ENCODE assay signal across 40 cellular contexts in genomic region chr4:186009976-186010375, GRCh38. TPM values are rescaled to one million over a fixed set of nuclear protein-coding genes. Genes with fewer than 3 reads are reported as not detected.
"Had no signal": no experiment of that assay in that cellular context is flagged by ENCODE, and none has a peak within 500 bp of the region (broad histone marks: within the 10 kb centered on the region; RNA-seq: fewer than 3 reads in every experiment).

No MANE protein-coding gene starts in this region.

- FAIRE-seq: astrocyte, bronchial epithelial cell had no signal

- H3K36me3 Mint-ChIP-seq: activated naive CD4-positive, alpha-beta T cell treated with anti-CD3 and anti-CD28 coated beads, Interleukin-2, amount 10 ng/mL, durations not matched to agents 7 days and 5 days; activated naive CD4-positive, alpha-beta T cell treated with anti-CD3 and anti-CD28 coated beads, Interleukin-2, amount 50 U/mL, for 24 hours; activated naive CD4-positive, alpha-beta T cell treated with anti-CD3 and anti-CD28 coated beads, Interleukin-2, amount 50 U/mL, for 72 hours; activated naive CD8-positive, alpha-beta T cell; activated naive CD8-positive, alpha-beta T cell treated with anti-CD3 and anti-CD28 coated beads for 36 hours; activated naive CD8-positive, alpha-beta T cell treated with anti-CD3 and anti-CD28 coated beads, Interleukin-2, amount 10 ng/mL, durations not matched to agents 7 days and 5 days; brain had no signal

- H3K4me1 Mint-ChIP-seq: activated naive CD4-positive, alpha-beta T cell treated with anti-CD3 and anti-CD28 coated beads, Interleukin-2, amount 10 ng/mL, durations not matched to agents 7 days and 5 days; activated naive CD4-positive, alpha-beta T cell treated with anti-CD3 and anti-CD28 coated beads, Interleukin-2, amount 50 U/mL, for 24 hours; activated naive CD8-positive, alpha-beta T cell treated with anti-CD3 and anti-CD28 coated beads for 36 hours; activated naive CD8-positive, alpha-beta T cell treated with anti-CD3 and anti-CD28 coated beads, Interleukin-2, amount 10 ng/mL, durations not matched to agents 7 days and 5 days; activated naive CD8-positive, alpha-beta T cell treated with anti-CD3 and anti-CD28 coated beads, Interleukin-2, amount 50 U/mL, for 24 hours; activated T-helper 17 cell treated with anti-CD3 and anti-CD28 coated beads, Interleukin-2, amount 50 U/mL, for 72 hours; brain; central memory CD8-positive, alpha-beta T cell had no signal

- H3K27ac ChIP-seq: adrenal gland, ascending aorta, body of pancreas, brain microvascular endothelial cell, breast epithelium, cardiac muscle cell had no signal

- H3K27me3 Mint-ChIP-seq: activated naive CD4-positive, alpha-beta T cell treated with anti-CD3 and anti-CD28 coated beads, Interleukin-2, amount 10 ng/mL, durations not matched to agents 7 days and 5 days; activated naive CD8-positive, alpha-beta T cell treated with anti-CD3 and anti-CD28 coated beads, Interleukin-2, amount 10 ng/mL, durations not matched to agents 7 days and 5 days had no signal

- H3K9me3 ChIP-seq: adrenal gland, ascending aorta, body of pancreas, breast epithelium had no signal

- H3K9me3 Mint-ChIP-seq: activated naive CD4-positive, alpha-beta T cell treated with anti-CD3 and anti-CD28 coated beads for 36 hours; activated naive CD4-positive, alpha-beta T cell treated with anti-CD3 and anti-CD28 coated beads, Interleukin-2, amount 10 ng/mL, durations not matched to agents 7 days and 5 days; activated naive CD4-positive, alpha-beta T cell treated with anti-CD3 and anti-CD28 coated beads, Interleukin-2, amount 50 U/mL, for 24 hours; activated naive CD4-positive, alpha-beta T cell treated with anti-CD3 and anti-CD28 coated beads, Interleukin-2, amount 50 U/mL, for 72 hours; activated naive CD8-positive, alpha-beta T cell treated with anti-CD3 and anti-CD28 coated beads for 36 hours; activated naive CD8-positive, alpha-beta T cell treated with anti-CD3 and anti-CD28 coated beads, Interleukin-2, amount 10 ng/mL, durations not matched to agents 7 days and 5 days; activated naive CD8-positive, alpha-beta T cell treated with anti-CD3 and anti-CD28 coated beads, Interleukin-2, amount 50 U/mL, for 24 hours; activated T-cell treated with anti-CD3 and anti-CD28 coated beads, Interleukin-2, amount 50 U/mL, for 4 hours; activated T-cell treated with anti-CD3 and anti-CD28 coated beads, Interleukin-2, amount 50 U/mL, for 72 hours; activated T-helper 1 cell treated with anti-CD3 and anti-CD28 coated beads, Interleukin-12 subunit alpha, Interleukin-12 subunit beta, Interleukin-2, Interleukin-4 antibody, amounts not matched to agents 30 ng/mL and 10 ng/mL and 1 ng/mL, durations not matched to agents 14 hours and 24 hours and 36 hours; activated T-helper 17 cell treated with anti-CD3 and anti-CD28 coated beads, Interleukin-2, amount 50 U/mL, for 72 hours; activated T-helper 2 cell treated with anti-CD3 and anti-CD28 coated beads, Interferon-gamma antibody, Interleukin-2, Interleukin-4, amounts not matched to agents 10 μg/mL and 5 μg/mL and 100 μg/mL, durations not matched to agents 14 hours and 24 hours and 36 hours; brain; central memory CD8-positive, alpha-beta T cell had no signal

- H3K36me3 ChIP-seq: adrenal gland, ascending aorta, brain microvascular endothelial cell, breast epithelium, cardiac muscle cell had no signal

- H3K4me3 ChIP-seq: adrenal gland, ascending aorta, body of pancreas, breast epithelium, cardiac muscle cell had no signal

- H3K27me3 ChIP-seq: adrenal gland, ascending aorta, body of pancreas, brain microvascular endothelial cell, breast epithelium, cardiac muscle cell had no signal

- DNase-seq: activated effector memory CD4-positive, alpha-beta T cell treated with anti-CD3 and anti-CD28 coated beads, Interleukin-2, amount 50 U/mL, for 16 hours; activated effector memory CD4-positive, alpha-beta T cell treated with Interleukin-2 at 50 U/mL for 16 hours; activated gamma-delta T cell; activated gamma-delta T cell treated with Interleukin-2 at 50 U/mL for 16 hours; activated naive CD4-positive, alpha-beta T cell; activated naive CD4-positive, alpha-beta T cell treated with anti-CD3 and anti-CD28 coated beads for 36 hours; activated naive CD4-positive, alpha-beta T cell treated with anti-CD3 and anti-CD28 coated beads, Interleukin-2, amount 10 ng/mL, durations not matched to agents 7 days and 5 days; activated naive CD4-positive, alpha-beta T cell treated with anti-CD3 and anti-CD28 coated beads, Interleukin-2, amount 50 U/mL, for 16 hours; activated naive CD4-positive, alpha-beta T cell treated with Interleukin-2 at 50 U/mL for 16 hours; activated naive CD8-positive, alpha-beta T cell treated with anti-CD3 and anti-CD28 coated beads for 36 hours; activated naive CD8-positive, alpha-beta T cell treated with anti-CD3 and anti-CD28 coated beads, Interleukin-2, amount 10 ng/mL, durations not matched to agents 7 days and 5 days; activated naive CD8-positive, alpha-beta T cell treated with anti-CD3 and anti-CD28 coated beads, Interleukin-2, amount 50 U/mL, for 24 hours; activated T-cell treated with anti-CD3 and anti-CD28 coated beads, Interleukin-2, amount 50 U/mL, for 1 hour; activated T-cell treated with anti-CD3 and anti-CD28 coated beads, Interleukin-2, amount 50 U/mL, for 24 hours; activated T-cell treated with anti-CD3 and anti-CD28 coated beads, Interleukin-2, amount 50 U/mL, for 4 hours; activated T-cell treated with anti-CD3 and anti-CD28 coated beads, Interleukin-2, amount 50 U/mL, for 48 hours; activated T-cell treated with anti-CD3 and anti-CD28 coated beads, Interleukin-2, amount 50 U/mL, for 72 hours; adrenal gland; amniotic stem cell; amygdala; anterior cingulate cortex; aorta; body of pancreas; brain microvascular endothelial cell; caudate nucleus; central memory CD4-positive, alpha-beta T cell; cerebellar nuclear complex had no signal

- H3K4me1 ChIP-seq: adrenal gland, ascending aorta, body of pancreas, breast epithelium had no signal

- H3K27ac Mint-ChIP-seq: activated naive CD4-positive, alpha-beta T cell treated with anti-CD3 and anti-CD28 coated beads for 36 hours; activated naive CD4-positive, alpha-beta T cell treated with anti-CD3 and anti-CD28 coated beads, Interleukin-2, amount 10 ng/mL, durations not matched to agents 7 days and 5 days; activated naive CD4-positive, alpha-beta T cell treated with anti-CD3 and anti-CD28 coated beads, Interleukin-2, amount 50 U/mL, for 24 hours; activated naive CD4-positive, alpha-beta T cell treated with anti-CD3 and anti-CD28 coated beads, Interleukin-2, amount 50 U/mL, for 72 hours; activated naive CD8-positive, alpha-beta T cell; activated naive CD8-positive, alpha-beta T cell treated with anti-CD3 and anti-CD28 coated beads for 36 hours; activated naive CD8-positive, alpha-beta T cell treated with anti-CD3 and anti-CD28 coated beads, Interleukin-2, amount 10 ng/mL, durations not matched to agents 7 days and 5 days; activated naive CD8-positive, alpha-beta T cell treated with anti-CD3 and anti-CD28 coated beads, Interleukin-2, amount 50 U/mL, for 24 hours; activated T-cell treated with anti-CD3 and anti-CD28 coated beads, Interleukin-2, amount 50 U/mL, for 24 hours; activated T-cell treated with anti-CD3 and anti-CD28 coated beads, Interleukin-2, amount 50 U/mL, for 72 hours; activated T-helper 1 cell treated with anti-CD3 and anti-CD28 coated beads, Interleukin-12 subunit alpha, Interleukin-12 subunit beta, Interleukin-2, Interleukin-4 antibody, amounts not matched to agents 30 ng/mL and 10 ng/mL and 1 ng/mL, durations not matched to agents 14 hours and 24 hours and 36 hours; activated T-helper 17 cell treated with anti-CD3 and anti-CD28 coated beads, Interleukin-2, amount 50 U/mL, for 72 hours; activated T-helper 2 cell treated with anti-CD3 and anti-CD28 coated beads, Interferon-gamma antibody, Interleukin-2, Interleukin-4, amounts not matched to agents 10 μg/mL and 5 μg/mL and 100 μg/mL, durations not matched to agents 14 hours and 24 hours and 36 hours; brain had no signal

- H3K4me3 Mint-ChIP-seq: activated naive CD4-positive, alpha-beta T cell treated with anti-CD3 and anti-CD28 coated beads for 36 hours; activated naive CD4-positive, alpha-beta T cell treated with anti-CD3 and anti-CD28 coated beads, Interleukin-2, amount 10 ng/mL, durations not matched to agents 7 days and 5 days; activated naive CD4-positive, alpha-beta T cell treated with anti-CD3 and anti-CD28 coated beads, Interleukin-2, amount 50 U/mL, for 24 hours; activated naive CD8-positive, alpha-beta T cell; activated naive CD8-positive, alpha-beta T cell treated with anti-CD3 and anti-CD28 coated beads for 36 hours; activated naive CD8-positive, alpha-beta T cell treated with anti-CD3 and anti-CD28 coated beads, Interleukin-2, amount 10 ng/mL, durations not matched to agents 7 days and 5 days; activated naive CD8-positive, alpha-beta T cell treated with anti-CD3 and anti-CD28 coated beads, Interleukin-2, amount 50 U/mL, for 24 hours; activated T-cell treated with anti-CD3 and anti-CD28 coated beads, Interleukin-2, amount 50 U/mL, for 24 hours; activated T-cell treated with anti-CD3 and anti-CD28 coated beads, Interleukin-2, amount 50 U/mL, for 4 hours; activated T-cell treated with anti-CD3 and anti-CD28 coated beads, Interleukin-2, amount 50 U/mL, for 72 hours; activated T-helper 1 cell treated with anti-CD3 and anti-CD28 coated beads, Interleukin-12 subunit alpha, Interleukin-12 subunit beta, Interleukin-2, Interleukin-4 antibody, amounts not matched to agents 30 ng/mL and 10 ng/mL and 1 ng/mL, durations not matched to agents 14 hours and 24 hours and 36 hours; activated T-helper 17 cell treated with anti-CD3 and anti-CD28 coated beads, Interleukin-2, amount 50 U/mL, for 72 hours; brain; central memory CD8-positive, alpha-beta T cell had no signal

RNA-seq across cellular contexts. Expression of gene TLR3, which starts 59.0 kb away (rescaled TPM):
- total RNA-seq: activated naive CD4-positive, alpha-beta T cell treated with anti-CD3 and anti-CD28 coated beads for 36 hours; activated naive CD8-positive, alpha-beta T cell treated with anti-CD3 and anti-CD28 coated beads for 36 hours; activated T-helper 1 cell treated with anti-CD3 and anti-CD28 coated beads, Interleukin-12 subunit alpha, Interleukin-12 subunit beta, Interleukin-2, Interleukin-4 antibody, amounts not matched to agents 30 ng/mL and 10 ng/mL and 1 ng/mL, durations not matched to agents 14 hours and 24 hours and 36 hours; activated T-helper 2 cell treated with anti-CD3 and anti-CD28 coated beads, Interferon-gamma antibody, Interleukin-2, Interleukin-4, amounts not matched to agents 10 μg/mL and 5 μg/mL and 100 μg/mL, durations not matched to agents 14 hours and 24 hours and 36 hours; cardiac muscle cell had no signal
- polyA plus RNA-seq: cardiac muscle cell had no signal
